Comparison of ENCODE assay signal across 26 cellular contexts in genomic region chr2:54940723-54941122, GRCh38.
"Had no signal": no experiment of that assay in that cellular context is flagged by ENCODE, and none has a peak within 500 bp of the region (broad histone marks: within the 10 kb centered on the region; RNA-seq: fewer than 3 reads in every experiment).

No MANE protein-coding gene starts in this region.

- H3K4me3 ChIP-seq: gastroesophageal sphincter, hepatocyte, ovary, prostate gland, stomach, tibial artery, upper lobe of right lung had no signal

- H3K4me2 ChIP-seq: hepatocyte had no signal

- H2AFZ ChIP-seq: hepatocyte had no signal

- H3K79me2 ChIP-seq: hepatocyte had no signal

- H3K36me3 ChIP-seq: gastroesophageal sphincter, ovary, prostate gland, stomach, tibial artery, upper lobe of right lung had no signal

- H3K27ac ChIP-seq: gastroesophageal sphincter, hepatocyte, ovary, prostate gland, stomach, tibial artery, upper lobe of right lung had no signal

- ATAC-seq: gastroesophageal sphincter; stimulated activated naive B cell treated with anti-CD40 and anti-IgM and Interleukin-4, amounts not matched to agents 10 μg/mL and 1 μg/mL and 100 μg/mL, for 72 hours; upper lobe of right lung had no signal

- H3K27me3 ChIP-seq: gastroesophageal sphincter, hepatocyte, ovary, stomach, tibial artery, upper lobe of right lung had no signal

- H3K4me1 ChIP-seq: upper lobe of right lung had no signal

- FAIRE-seq: colon, endometrium, kidney, TTC549 had no signal

- DNase-seq: activated CD4-positive, alpha-beta T cell treated with anti-CD3 and anti-CD28 coated beads for 4 hours; activated CD4-positive, alpha-beta T cell treated with anti-CD3 and anti-CD28 coated beads, Interleukin-2, amount 50 U/mL, for 4 hours; activated CD8-positive, alpha-beta memory T cell treated with anti-CD3 and anti-CD28 coated beads for 24 hours; activated effector memory CD4-positive, alpha-beta T cell treated with anti-CD3 and anti-CD28 coated beads, Interleukin-2, amount 50 U/mL, for 16 hours; activated naive CD4-positive, alpha-beta T cell treated with anti-CD3 and anti-CD28 coated beads for 36 hours; activated naive CD8-positive, alpha-beta T cell treated with anti-CD3 and anti-CD28 coated beads, Interleukin-2, amount 10 ng/mL, durations not matched to agents 7 days and 5 days; central memory CD4-positive, alpha-beta T cell; dermis blood vessel endothelial cell; effector CD8-positive, alpha-beta T cell; kidney; naive B cell; nephron progenitor cell; ovary; stimulated activated CD4-positive, alpha-beta T cell treated with anti-CD3 and anti-CD28 coated beads, Interleukin-15, amount 100 ng/mL, for 24 hours; stimulated activated CD4-positive, alpha-beta T cell treated with anti-CD3 and anti-CD28 coated beads, Interleukin-2, amount 100 ng/mL, for 24 hours; stimulated activated naive B cell treated with anti-CD40 and anti-IgM and Interleukin-4, amounts not matched to agents 10 μg/mL and 1 μg/mL and 100 μg/mL, for 72 hours; stomach; T-helper 9 cell; tibial artery; upper lobe of right lung had no signal

- H3K9me3 ChIP-seq: ovary, prostate gland, upper lobe of right lung had no signal
